ENCODE assay signal across 8 cellular contexts in the genomic region with DNA sequence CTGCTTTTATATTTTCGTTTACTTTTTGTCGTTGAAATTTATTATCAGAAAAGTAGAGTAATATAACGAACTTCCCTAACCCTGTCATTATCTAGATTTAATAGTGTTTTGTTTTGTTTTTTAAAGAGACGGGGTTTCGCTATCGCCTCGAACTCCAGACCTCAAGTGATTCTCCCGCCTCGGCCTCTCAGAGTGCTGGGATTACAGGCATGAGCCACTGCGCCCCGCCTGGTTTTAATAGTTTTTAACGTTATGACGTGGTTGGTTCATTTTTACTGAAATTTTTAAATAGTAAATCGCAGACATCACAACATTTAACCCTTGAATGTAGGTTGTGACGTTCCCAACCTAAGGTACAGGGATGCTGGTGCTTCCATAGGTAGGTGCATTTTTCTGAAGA. TPM values are rescaled to one million over a fixed set of nuclear protein-coding genes. Genes with fewer than 3 reads are reported as not detected.
DNase-seq lines count a peak whose midpoint lies in the region; TF ChIP-seq lines count a peak whose summit lies in the region.

No MANE protein-coding gene starts in this region.

- H3K27ac ChIP-seq in esophagus (ENCODE audit: low read depth in 2 of 2, low read length in 1 of 2) = peak overlapping the region; percentile 95 to 96
- H3K27ac ChIP-seq in ovary = peak overlapping the region in 1 of 2 donors; percentile 89

- H3K4me1 ChIP-seq in esophagus (ENCODE audit: control insufficient read depth in 2 of 2, insufficient read depth in 2 of 2, low read length in 1 of 2) (peaks cover 6 to 10% of the 10 kb centered on the region in 2 donors), ovary (ENCODE audit: insufficient read depth) (peaks cover 12% of the 10 kb centered on the region)

- 7 to 9% methylated on average over 15 of the region's 15 CpGs for WGBS in esophagus, 2 donors
- 2 to 4% (median 3%) methylated on average over 15 of the region's 15 CpGs for WGBS in ovary, 3 donors

- H3K9me3 ChIP-seq in esophagus (ENCODE audit: control insufficient read depth in 2 of 2, insufficient read depth in 1 of 2, low read depth in 1 of 2, low read length in 1 of 2) (no peaks in the 10 kb centered on the region), ovary (no peaks in the 10 kb centered on the region)

- TF ChIP-seq CTCF in WI38 (IDR thresholded peaks at IDR 0.05; ENCODE audit: low read depth, low read length) = no peak
- TF ChIP-seq CTCF in ovary (IDR thresholded peaks at IDR 0.05) = no peak

- intact Hi-C loops in ovary (cut with DNase I) = no loop called here

- DNase-seq in DMS53 (lab: John Stamatoyannopoulos, UW) (peak; percentile 42), DMS53 treated with DMSO at 0.1 percent for 48 hours (lab: John Stamatoyannopoulos, UW; ENCODE audit: unreplicated experiment) (no peak), ovary (peak in 1 of 5 donors; percentile 43), NCI-H1930 (lab: John Stamatoyannopoulos, UW) (no peak), epidermal melanocyte (ENCODE audit: insufficient read length, low spot score) (no peak)
- no peak for DNase-seq in activated CD4-positive, CD25-positive, alpha-beta regulatory T cell (lab: John Stamatoyannopoulos, UW)

- H3K36me3 ChIP-seq in esophagus (ENCODE audit: control insufficient read depth in 2 of 2, insufficient read depth in 2 of 2, low read length in 1 of 2) = peaks cover 5 to 8% of the 10 kb centered on the region in 2 donors
- no peaks in the 10 kb centered on the region for H3K36me3 ChIP-seq in ovary

- no peaks in the 10 kb centered on the region for H3K27me3 ChIP-seq in esophagus (ENCODE audit: control insufficient read depth in 1 of 2, insufficient read depth in 2 of 2, low read length in 2 of 2)
- no peaks in the 10 kb centered on the region for H3K27me3 ChIP-seq in ovary

- peak overlapping the region; percentile 88 for H3K4me3 ChIP-seq in WI38 (ENCODE audit: low read depth, low read length)
- H3K4me3 ChIP-seq in esophagus (ENCODE audit: low read depth in 1 of 2, low read length in 2 of 2) = peak overlapping the region; percentile 63 to 73
- peak overlapping the region; percentile 61 for H3K4me3 ChIP-seq in ovary

- no peak for TF ChIP-seq POLR2A in ovary (IDR thresholded peaks at IDR 0.05)

- no peak for TF ChIP-seq EP300 in ovary (IDR thresholded peaks at IDR 0.05)

RNA-seq across cellular contexts. Expression of gene NGRN, which starts 1.0 kb away (rescaled TPM):
- polyA plus RNA-seq in esophagus = 10 to 100 TPM; 25.7 to 36.6 TPM
- 100 to 1,000 TPM in 3 of 7 donors, 10 to 100 TPM in 4; 52.8 to 111 (median 86.0) TPM for total RNA-seq in ovary
- polyA plus RNA-seq in ovary = 100 to 1,000 TPM in 1 of 2 donors, 10 to 100 TPM in 1; 69.8 to 112 TPM

RNA-seq across cellular contexts. Expression of gene TTLL13, which starts 17.1 kb away (rescaled TPM):
- polyA plus RNA-seq in esophagus (under 1 TPM; 0.04 to 0.07 TPM), ovary (under 1 TPM; 0.04 to 0.33 TPM)
- total RNA-seq in ovary = under 1 TPM in 3 of 7 donors, not detected in 4; 0.10 to 0.15 (median 0.13) TPM

RNA-seq across cellular contexts. Expression of gene GDPGP1, which starts 32.5 kb away (rescaled TPM):
- polyA plus RNA-seq in esophagus (1 to 10 TPM; 2.1 to 2.2 TPM), ovary (1 to 10 TPM; 2.0 to 3.0 TPM)
- total RNA-seq in ovary = 1 to 10 TPM; 2.5 to 9.3 (median 8.3) TPM

RNA-seq across cellular contexts. Expression of gene CIB1, which starts 32.7 kb away (rescaled TPM):
- polyA plus RNA-seq in esophagus = 100 to 1,000 TPM in 1 of 2 donors, 10 to 100 TPM in 1; 88.5 to 121 TPM
- 10 to 100 TPM; 18.5 to 68.8 (median 45.0) TPM for total RNA-seq in ovary
- polyA plus RNA-seq in ovary = 10 to 100 TPM; 40.2 to 53.6 TPM
